ENCODE assay signal across 1 cellular context in genomic region chr10:91006752-91007346, GRCh38.
TF ChIP-seq lines count a peak whose summit lies in the region.

No MANE protein-coding gene starts in this region.

TF ChIP-seq in SK-N-SH, 30 proteins besides CTCF, POLR2A, EP300 and RAD21 (continued from another document):
- no peak for TF ChIP-seq ZBTB33 (IDR thresholded peaks at IDR 0.05; ENCODE audit: borderline replicate concordance, low read depth)
TF ChIP-seq in SK-N-SH: peak in this region for 0.
